1 cellular context compared by ENCODE assay signal in the genomic region with DNA sequence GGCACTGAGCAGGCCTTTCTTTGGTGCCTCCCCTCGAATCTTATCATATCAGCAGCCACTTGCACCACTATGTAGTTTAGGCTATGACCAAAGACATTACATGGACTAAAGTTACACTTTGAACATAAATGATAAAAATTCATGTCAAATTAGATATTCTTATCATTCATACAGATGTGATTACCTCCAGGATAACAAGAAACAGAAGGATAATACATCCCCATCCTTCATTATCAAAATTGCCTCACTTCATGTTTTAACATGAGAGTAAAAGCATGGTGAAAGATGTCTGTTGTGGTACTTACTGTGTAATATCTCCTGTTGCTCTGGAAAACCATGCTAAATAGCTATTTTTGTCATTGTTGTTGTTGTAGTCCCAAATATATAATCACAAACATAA.
A peak's percentile ranks its signal among the peaks of the same experiment; 100 is the strongest.
TF ChIP-seq lines count a peak whose summit lies in the region.

No MANE protein-coding gene starts in this region.

TF ChIP-seq in SK-N-SH, 30 proteins besides CTCF, POLR2A, EP300 and RAD21:
- TF ChIP-seq ZBTB33 (IDR thresholded peaks at IDR 0.05; ENCODE audit: borderline replicate concordance, low read depth) (no peak), ELF1 (IDR thresholded peaks at IDR 0.05) (no peak), GATA2 (CRISPR knock-in tag; IDR thresholded peaks at IDR 0.05) (peak; percentile 53; the same call in 1 of the 2 replicates), TAF1 (IDR thresholded peaks at IDR 0.05; ENCODE audit: borderline replicate concordance, low read depth, low read length) (no peak), MXI1 (IDR thresholded peaks at IDR 0.05; ENCODE audit: low read depth, low read length) (no peak), RXRA (IDR thresholded peaks at IDR 0.05; ENCODE audit: borderline replicate concordance, low read depth) (no peak), RCOR1 (IDR thresholded peaks at IDR 0.05; ENCODE audit: low read length) (peak; percentile 63; the same call in 1 of the 2 replicates), MEF2A (IDR thresholded peaks at IDR 0.05; ENCODE audit: borderline replicate concordance, low read depth) (no peak)
